ENCODE assay signal across 8 cellular contexts in the genomic region with DNA sequence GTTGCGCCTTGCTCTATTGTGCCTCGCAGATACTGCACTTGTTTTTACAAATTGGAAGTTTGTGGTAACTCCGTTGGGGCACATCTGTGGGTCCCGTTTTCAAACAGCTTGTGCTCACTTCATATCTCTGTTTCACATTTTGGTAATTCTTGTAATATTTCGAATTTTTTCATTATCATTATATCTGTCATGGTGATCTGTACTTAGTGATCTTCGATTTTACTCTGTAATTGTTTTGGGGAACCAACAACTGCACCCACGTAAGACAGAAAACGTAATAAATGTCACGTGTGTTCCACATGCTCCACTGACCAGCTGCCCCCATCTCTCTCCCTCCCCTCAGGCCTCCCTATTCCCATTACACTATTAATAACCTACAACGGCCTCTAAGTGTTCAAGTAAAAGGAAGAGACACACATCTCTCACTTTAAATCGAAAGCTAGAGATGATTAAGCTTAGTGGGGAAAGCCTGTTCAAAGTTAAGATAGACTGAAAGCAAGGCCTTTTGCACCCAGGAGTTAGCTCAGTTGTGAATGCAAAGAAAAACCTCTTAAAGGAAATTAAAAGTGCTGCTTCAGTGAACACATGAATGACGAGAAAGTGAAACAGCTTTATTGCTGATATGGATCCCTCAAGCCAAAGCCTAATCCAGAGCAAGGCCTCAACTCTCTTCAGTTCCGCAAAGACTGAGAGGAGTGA. TPM values are rescaled to one million over a fixed set of nuclear protein-coding genes. Genes with fewer than 3 reads are reported as not detected.
DNase-seq lines count a peak whose midpoint lies in the region; ATAC-seq and TF ChIP-seq lines count a peak whose summit lies in the region.

No MANE protein-coding gene starts in this region.

- no peak for TF ChIP-seq CTCF in Caco-2 (IDR thresholded peaks at IDR 0.05; ENCODE audit: insufficient read depth in 1 of 2, low read depth in 1 of 2, low read length in 1 of 2, severe bottlenecking in 1 of 2, unreplicated experiment in 1 of 2)

- peaks cover 18% of the 10 kb centered on the region for H3K4me1 Mint-ChIP-seq in Caco-2 (ENCODE audit: low read depth, unreplicated experiment)

- no peak overlapping the region for H3K27ac ChIP-seq in muscle layer of duodenum (ENCODE audit: low read length)

- DNase-seq in Caco-2 (no peak), SHP77 treated with DMSO at 0.1 percent for 48 hours (lab: John Stamatoyannopoulos, UW) (no peak), DMS53 treated with DMSO at 0.1 percent for 48 hours (lab: John Stamatoyannopoulos, UW; ENCODE audit: unreplicated experiment) (no peak)
- peak; percentile 26 to 28 for DNase-seq in activated T-cell treated with anti-CD3 and anti-CD28 coated beads, Interleukin-2, amount 50 U/mL, for 48 hours

- H3K4me1 ChIP-seq in Caco-2 = peaks cover 27% of the 10 kb centered on the region
- H3K4me1 ChIP-seq in muscle layer of duodenum (ENCODE audit: control insufficient read depth in 1 of 2, insufficient read depth in 2 of 2, low read length in 2 of 2) = peaks cover 0 to 13% of the 10 kb centered on the region in 2 donors

- H3K27me3 ChIP-seq in Caco-2 (replicated peaks; ENCODE audit: control insufficient read depth, insufficient read depth, low read length) (no peaks in the 10 kb centered on the region), muscle layer of duodenum (ENCODE audit: low read depth, low read length) (peaks cover 3% of the 10 kb centered on the region)

- peak overlapping the region; percentile 61 for H3K4me3 ChIP-seq in Caco-2 (ENCODE audit: low read depth, low read length)
- H3K4me3 ChIP-seq in muscle layer of duodenum (ENCODE audit: low read depth in 1 of 2, low read length in 2 of 2) = peak overlapping the region; percentile 40 to 64

- no peaks in the 10 kb centered on the region for H3K36me3 ChIP-seq in Caco-2 (ENCODE audit: control insufficient read depth, insufficient read depth, low read length)
- H3K36me3 ChIP-seq in muscle layer of duodenum (ENCODE audit: control insufficient read depth in 1 of 2, insufficient read depth in 2 of 2, low read length in 2 of 2) = no peaks in the 10 kb centered on the region

- peaks cover 26% of the 10 kb centered on the region for H3K36me3 Mint-ChIP-seq in Caco-2 (ENCODE audit: insufficient read depth, unreplicated experiment)

- intact Hi-C loops in Caco-2 (cut with micrococcal nuclease; ENCODE audit: unreplicated experiment) = loop anchor here (2.0 kb wide), 4 partner anchors 41 to 131 kb away; no protein-coding TSS in a partner anchor

- H3K27me3 Mint-ChIP-seq in Caco-2 (ENCODE audit: insufficient read depth, unreplicated experiment) = no peaks in the 10 kb centered on the region

- H3K9me3 ChIP-seq in Caco-2 (no peaks in the 10 kb centered on the region; the same call in 1 of the 2 replicates), muscle layer of duodenum (ENCODE audit: control insufficient read depth in 1 of 2, low read length in 2 of 2) (peaks cover 0 to 9% of the 10 kb centered on the region in 2 donors)

- no peaks in the 10 kb centered on the region for H3K9me3 Mint-ChIP-seq in Caco-2 (ENCODE audit: unreplicated experiment)

- BruUV-seq in Caco-2 (replicated peaks; lab: Mats Ljungman, UMichigan) = no TSS peak

- ATAC-seq in HG02588 (IDR thresholded peaks at IDR 0.05; ENCODE audit: unreplicated experiment) (peak; percentile 44), GM19324 (IDR thresholded peaks at IDR 0.05; ENCODE audit: low FRiP score, unreplicated experiment) (no peak), GM21576 (IDR thresholded peaks at IDR 0.05; ENCODE audit: unreplicated experiment) (no peak)

- CTCF ChIA-PET in Caco-2 (lab: Charles Lee) = interaction anchor here (0.8 to 2.3 kb wide), 12 partner anchors 10 to 605 kb away, joined by 3 to 25 read pairs (median 4); partner anchors contain the start of gene UNC93A

- H3K27ac Mint-ChIP-seq in Caco-2 (ENCODE audit: unreplicated experiment) = peak overlapping the region; percentile 96

- POLR2A ChIA-PET in Caco-2 (lab: Charles Lee) = interaction anchor here (0.6 to 3.1 kb wide), 5 partner anchors 10 to 133 kb away, joined by 3 to 20 read pairs (median 6); no protein-coding TSS in a partner anchor

- H3K4me3 Mint-ChIP-seq in Caco-2 (ENCODE audit: unreplicated experiment) = peak overlapping the region; percentile 95

RNA-seq across cellular contexts. Expression of gene TTLL2, which starts 26.9 kb away (rescaled TPM):
- total RNA-seq in Caco-2 (2022) = 0.12 TPM in 1 of 2 replicates, not detected in the other

Comparison
In these comparisons a context has a peak if more than half of its experiments do, and no peak if none do; other contexts are left out.
1. DNase-seq: peak in activated T-cell treated with anti-CD3 and anti-CD28 coated beads, Interleukin-2, amount 50 U/mL, for 48 hours (2 of 2); none in Caco-2 (0 of 2), SHP77 treated with DMSO at 0.1 percent for 48 hours (single experiment) and DMS53 treated with DMSO at 0.1 percent for 48 hours (single experiment).